In genomic region chr1:107777664-107778047, GRCh38 we compare ENCODE assay signal across 16 cellular contexts.
A peak's percentile ranks its signal among the peaks of the same experiment; 100 is the strongest.
DNase-seq lines count a peak whose midpoint lies in the region; ATAC-seq and TF ChIP-seq lines count a peak whose summit lies in the region.
"Had no signal": no experiment of that assay in that cellular context is flagged by ENCODE, and none has a peak within 500 bp of the region (broad histone marks: within the 10 kb centered on the region; RNA-seq: fewer than 3 reads in every experiment).

No MANE protein-coding gene starts in this region.

- POLR2A ChIA-PET in OCI-LY7 (lab: Charles Lee) = interaction anchor here (0.7 to 2.7 kb wide), 7 partner anchors 15 to 186 kb away, joined by 3 to 7 read pairs (median 4); partner anchors contain the start of gene VAV3

- intact Hi-C loops in OCI-LY7 (cut with micrococcal nuclease; ENCODE audit: unreplicated experiment) (loop anchor here (5.0 to 10.0 kb wide), 3 partner anchors 417 to 785 kb away; partner anchors contain the start of gene EEIG2), body of pancreas (cut with DNase I) (no loop called here)

- no peak for TF ChIP-seq POLR2A in body of pancreas (IDR thresholded peaks at IDR 0.05)

- H3K4me3 ChIP-seq in OCI-LY7 (ENCODE audit: low read depth, low read length, poor library complexity, severe bottlenecking) = peak overlapping the region; percentile 30
- H3K4me3 ChIP-seq in body of pancreas = no peak overlapping the region
- H3K4me3 ChIP-seq: GM23248, left ventricle myocardium inferior, uterus had no signal

- no peaks in the 10 kb centered on the region for H3K36me3 ChIP-seq in OCI-LY7 (ENCODE audit: insufficient read depth, low read length)
- no peaks in the 10 kb centered on the region for H3K36me3 ChIP-seq in body of pancreas (replicated peaks in 1 of 2; ENCODE audit: insufficient read depth in 1 of 2, low read depth in 2 of 2)
- H3K36me3 ChIP-seq: left ventricle myocardium inferior, uterus had no signal

- CTCF ChIA-PET in OCI-LY7 (lab: Charles Lee; ENCODE audit: unreplicated experiment) = no interaction called here

- peak; percentile 20 for ATAC-seq in GM18861 (IDR thresholded peaks at IDR 0.05; ENCODE audit: unreplicated experiment)
- peak; percentile 18 for ATAC-seq in GM21526 (IDR thresholded peaks at IDR 0.05; ENCODE audit: low FRiP score, unreplicated experiment)
- ATAC-seq in HG03064 (IDR thresholded peaks at IDR 0.05; ENCODE audit: low read depth, unreplicated experiment) = peak; percentile 28
- ATAC-seq in body of pancreas = no peak
- ATAC-seq: natural killer cell had no signal

- H3K9me2 ChIP-seq in OCI-LY7 (ENCODE audit: insufficient read depth, low read length) = no peaks in the 10 kb centered on the region

- H3K4me1 ChIP-seq in OCI-LY7 (ENCODE audit: insufficient read depth, low read length, poor library complexity, severe bottlenecking) (peaks cover 42% of the 10 kb centered on the region), body of pancreas (no peaks in the 10 kb centered on the region)
- H3K4me1 ChIP-seq: uterus had no signal

- BruUV-seq in OCI-LY7 (replicated peaks; lab: Mats Ljungman, UMichigan) = no TSS peak

- H3K79me2 ChIP-seq in OCI-LY7 (ENCODE audit: insufficient read depth, low read depth, low read length) = no peaks in the 10 kb centered on the region

- WGBS in body of pancreas, 2 donors = 60 to 65% methylated on average over 3 of the region's 3 CpGs

- TF ChIP-seq CTCF in OCI-LY7 (conservative IDR thresholded peaks at IDR 0.05; ENCODE audit: low read length) = no peak
- TF ChIP-seq CTCF in body of pancreas (IDR thresholded peaks at IDR 0.05) = no peak

- peak overlapping the region; percentile 64 for H3K4me2 ChIP-seq in OCI-LY7 (ENCODE audit: low read length)

- H4K20me1 ChIP-seq in OCI-LY7 (ENCODE audit: insufficient read depth, low read length) = no peaks in the 10 kb centered on the region

- H3K27me3 ChIP-seq in body of pancreas = no peaks in the 10 kb centered on the region
- H3K27me3 ChIP-seq: uterus had no signal

- H3K27ac ChIP-seq in OCI-LY7 (ENCODE audit: low read depth, low read length, poor library complexity, severe bottlenecking) = peak overlapping the region; percentile 72
- no peak overlapping the region for H3K27ac ChIP-seq in body of pancreas
- H3K27ac ChIP-seq: GM23248, left ventricle myocardium inferior, uterus had no signal

- H2AFZ ChIP-seq in OCI-LY7 (ENCODE audit: low read length) = peak overlapping the region; percentile 71; the same call in 1 of the 2 replicates
- H2AFZ ChIP-seq: GM23248 had no signal

- no peaks in the 10 kb centered on the region for H3K9me3 ChIP-seq in OCI-LY7 (ENCODE audit: low read length)
- H3K9me3 ChIP-seq in body of pancreas = no peaks in the 10 kb centered on the region
- H3K9me3 ChIP-seq: left ventricle myocardium inferior, uterus had no signal

- no peak for DNase-seq in OCI-LY7 (ENCODE audit: low spot score)
- no peak for DNase-seq in body of pancreas
- DNase-seq in GM19238 (ENCODE audit: insufficient read length, low spot score) = no peak
- no peak for DNase-seq in occipital lobe (lab: John Stamatoyannopoulos, UW)
- no peak for DNase-seq in NCI-H2081 (lab: John Stamatoyannopoulos, UW)
- DNase-seq: GM23248; hypothalamus; left ventricle myocardium inferior; natural killer cell; NCI-H2107; stimulated activated CD4-positive, alpha-beta T cell treated with anti-CD3 and anti-CD28 coated beads, Interleukin-4, amount 100 ng/mL, for 24 hours; stimulated activated naive CD4-positive, alpha-beta T cell treated with Interleukin-2 at 50 U/mL for 16 hours; uterus had no signal
